In genomic region chr6:46921731-46922130, GRCh38 we compare ENCODE assay signal across 15 cellular contexts. TPM values are rescaled to one million over a fixed set of nuclear protein-coding genes. Genes with fewer than 3 reads are reported as not detected.
DNase-seq lines count a peak whose midpoint lies in the region; ATAC-seq and TF ChIP-seq lines count a peak whose summit lies in the region.
"Had no signal": no experiment of that assay in that cellular context is flagged by ENCODE, and none has a peak within 500 bp of the region (broad histone marks: within the 10 kb centered on the region; RNA-seq: fewer than 3 reads in every experiment).

TSS of gene ADGRF5 (minus strand) at chr6:46921938. CDS start at chr6:46906762, 15,176 bp downstream.

- H3K27ac ChIP-seq in heart right ventricle (peak within 1 kb of the TSS; percentile 75 to 97 (median 87)), ovary (no peak within 1 kb of the TSS), upper lobe of left lung (peak within 1 kb of the TSS; percentile 86 to 95 (median 91))
- H3K27ac ChIP-seq: BLaER1 treated with 17β-estradiol and CSF1 and Interleukin-3, amounts not matched to agents 10 nM and 100 nM had no signal

- TF ChIP-seq POLR2A in ovary (IDR thresholded peaks at IDR 0.05) (no peak), upper lobe of left lung (IDR thresholded peaks at IDR 0.05) (peak in 3 of 4 donors; percentile 53 to 89 (median 81))

- TF ChIP-seq CTCF in heart right ventricle (IDR thresholded peaks at IDR 0.05) = peak in 1 of 9 donors; percentile 22
- no peak for TF ChIP-seq CTCF in ovary (IDR thresholded peaks at IDR 0.05)
- no peak for TF ChIP-seq CTCF in upper lobe of left lung (IDR thresholded peaks at IDR 0.05)

- ATAC-seq in heart right ventricle = peak; percentile 67 to 88 (median 76)
- ATAC-seq in upper lobe of left lung (ENCODE audit: low FRiP score in 2 of 2) = peak; percentile 18 to 74
- ATAC-seq in HG02973 (IDR thresholded peaks at IDR 0.05; ENCODE audit: unreplicated experiment) = no peak

- WGBS in heart right ventricle, 2 donors = 66 to 73% methylated on average over 13 of the region's 13 CpGs
- WGBS in ovary, 3 donors = 74 to 84% (median 79%) methylated on average over 13 of the region's 13 CpGs
- WGBS in upper lobe of left lung, 2 donors = 38 to 39% methylated on average over 13 of the region's 13 CpGs

- DNase-seq in dermis blood vessel endothelial cell = peak; percentile 75
- peak; percentile 36 to 56 for DNase-seq in heart right ventricle
- no peak for DNase-seq in ovary
- DNase-seq in upper lobe of left lung = peak; percentile 16 to 62
- no peak for DNase-seq in activated CD4-positive, alpha-beta T cell treated with anti-CD3 and anti-CD28 coated beads for 48 hours
- DNase-seq in DMS 273 treated with DMSO at 0.1 percent for 48 hours (lab: John Stamatoyannopoulos, UW) = no peak
- no peak for DNase-seq in stimulated activated CD4-positive, alpha-beta T cell treated with anti-CD3 and anti-CD28 coated beads, Interleukin-15, amount 100 ng/mL, for 24 hours
- DNase-seq: activated effector memory CD4-positive, alpha-beta T cell treated with Interleukin-2 at 50 U/mL for 16 hours; DMS79; Kasumi-1; NCI-H1694 treated with DMSO at 0.1 percent for 48 hours had no signal

- TF ChIP-seq EP300 in ovary (IDR thresholded peaks at IDR 0.05) (no peak), upper lobe of left lung (IDR thresholded peaks at IDR 0.05) (peak in 2 of 4 donors; percentile 56 to 66)

- H3K9me3 ChIP-seq in heart right ventricle = no peaks in the 10 kb centered on the region
- H3K9me3 ChIP-seq in ovary = no peaks in the 10 kb centered on the region
- no peaks in the 10 kb centered on the region for H3K9me3 ChIP-seq in upper lobe of left lung
- H3K9me3 ChIP-seq: BLaER1 treated with 17β-estradiol and CSF1 and Interleukin-3, amounts not matched to agents 10 nM and 100 nM had no signal

- H3K4me3 ChIP-seq in heart right ventricle (peak within 1 kb of the TSS; percentile 33 to 65 (median 56)), ovary (no peak within 1 kb of the TSS), upper lobe of left lung (peak within 1 kb of the TSS; percentile 20 to 61 (median 48))
- H3K4me3 ChIP-seq: BLaER1 treated with 17β-estradiol and CSF1 and Interleukin-3, amounts not matched to agents 10 nM and 100 nM had no signal

- no peaks in the 10 kb centered on the region for H3K36me3 ChIP-seq in heart right ventricle
- H3K36me3 ChIP-seq in ovary = no peaks in the 10 kb centered on the region
- no peaks in the 10 kb centered on the region for H3K36me3 ChIP-seq in upper lobe of left lung
- H3K36me3 ChIP-seq: BLaER1 treated with 17β-estradiol and CSF1 and Interleukin-3, amounts not matched to agents 10 nM and 100 nM had no signal

- H3K27me3 ChIP-seq in heart right ventricle (no peaks in the 10 kb centered on the region), ovary (no peaks in the 10 kb centered on the region), upper lobe of left lung (no peaks in the 10 kb centered on the region)
- H3K27me3 ChIP-seq: BLaER1 treated with 17β-estradiol and CSF1 and Interleukin-3, amounts not matched to agents 10 nM and 100 nM had no signal

- intact Hi-C loops in heart right ventricle (cut with DNase I) = loop anchor here in 1 of 10 donors (2.0 kb wide), 1 partner anchor 27 kb away; no protein-coding TSS in a partner anchor
- intact Hi-C loops in ovary (cut with DNase I) = no loop called here

- H3K4me1 ChIP-seq in heart right ventricle (peaks cover 0 to 74% (median 17%) of the 10 kb centered on the region in 9 donors), ovary (ENCODE audit: insufficient read depth) (no peaks in the 10 kb centered on the region), upper lobe of left lung (peaks cover 41 to 72% (median 49%) of the 10 kb centered on the region in 4 donors)
- H3K4me1 ChIP-seq: BLaER1 treated with 17β-estradiol and CSF1 and Interleukin-3, amounts not matched to agents 10 nM and 100 nM had no signal

RNA-seq across cellular contexts. Expression of gene ADGRF5, which starts in this region (rescaled TPM):
- total RNA-seq in dermis blood vessel endothelial cell = 140 and 211 TPM in 2 replicates
- total RNA-seq in heart right ventricle = 10 to 100 TPM; 27.1 to 92.1 (median 35.4) TPM
- polyA plus RNA-seq in heart right ventricle = 10 to 100 TPM; 28.8 to 44.7 TPM
- total RNA-seq in ovary = 10 to 100 TPM in 3 of 7 donors, 1 to 10 TPM in 4; 4.7 to 22.3 (median 7.0) TPM
- polyA plus RNA-seq in ovary = 10 to 100 TPM; 13.1 to 41.2 TPM
- total RNA-seq in upper lobe of left lung = 100 to 1,000 TPM; 107 to 352 (median 215) TPM
- total RNA-seq: activated CD8-positive, alpha-beta memory T cell treated with anti-CD3 and anti-CD28 coated beads for 36 hours; osteocyte had no signal

Comparison
In these comparisons a context has a peak if more than half of its experiments do, and no peak if none do; other contexts are left out.
1. DNase-seq: peak in dermis blood vessel endothelial cell (single experiment), heart right ventricle (2 of 2) and upper lobe of left lung (2 of 2); none in ovary (0 of 5), activated CD4-positive, alpha-beta T cell treated with anti-CD3 and anti-CD28 coated beads for 48 hours (single experiment), DMS 273 treated with DMSO at 0.1 percent for 48 hours (single experiment) and stimulated activated CD4-positive, alpha-beta T cell treated with anti-CD3 and anti-CD28 coated beads, Interleukin-15, amount 100 ng/mL, for 24 hours (single experiment).
2. H3K27ac ChIP-seq: peak in heart right ventricle (10 of 10) and upper lobe of left lung (4 of 4); none in ovary (0 of 2).